20 cellular contexts compared by ENCODE assay signal in genomic region chr4:171203425-171203824, GRCh38.
DNase-seq lines count a peak whose midpoint lies in the region; ATAC-seq, FAIRE-seq and TF ChIP-seq lines count a peak whose summit lies in the region.
"Had no signal": no experiment of that assay in that cellular context is flagged by ENCODE, and none has a peak within 500 bp of the region (broad histone marks: within the 10 kb centered on the region; RNA-seq: fewer than 3 reads in every experiment).

No MANE protein-coding gene starts in this region.

- CTCF ChIA-PET in mammary epithelial cell (lab: Charles Lee; ENCODE audit: low non-redundant PET): no interaction called here

- FAIRE-seq in RCC 7860 (lab: Jason Lieb, UNC): no peak
- no peak for FAIRE-seq in D721Med (lab: Jason Lieb, UNC)

- no peak overlapping the region for H3K4me3 ChIP-seq in mammary epithelial cell (replicated peaks in 1 of 3; ENCODE audit: insufficient read depth in 1 of 3, low read depth in 2 of 3, low read length in 3 of 3)
- H3K4me3 ChIP-seq in osteoblast (ENCODE audit: insufficient read depth, low read length): no peak overlapping the region
- no peak overlapping the region for H3K4me3 ChIP-seq in psoas muscle
- H3K4me3 ChIP-seq: GM23248, hepatocyte, SK-N-MC, thoracic aorta had no signal

- peak; percentile 79 for DNase-seq in DMS53 (lab: John Stamatoyannopoulos, UW)
- peak; percentile 35 for DNase-seq in RCC 7860 (ENCODE audit: low spot score)
- DNase-seq in mammary epithelial cell: peak; percentile 20
- DNase-seq in osteoblast (ENCODE audit: insufficient read length, low spot score, missing footprints): peak; percentile 37
- DNase-seq in middle frontal gyrus (ENCODE audit: extremely low spot score, low spot score): no peak
- DNase-seq in psoas muscle: no peak
- DNase-seq in D721Med (ENCODE audit: insufficient read length, low spot score): no peak
- no peak for DNase-seq in NCI-H1694 treated with DMSO at 0.1 percent for 48 hours (lab: John Stamatoyannopoulos, UW)
- DNase-seq: activated CD4-positive, alpha-beta memory T cell treated with anti-CD3 and anti-CD28 coated beads for 36 hours; DMS153; GM23248; IMR-90; NCI-H1417 treated with DMSO at 0.1 percent for 48 hours; NCI-H446; stimulated activated CD4-positive, alpha-beta T cell treated with anti-CD3 and anti-CD28 coated beads, Interleukin-1b, Interleukin-23, amount 100 ng/mL, for 48 hours had no signal

- H2AFZ ChIP-seq in mammary epithelial cell (ENCODE audit: low read depth, low read length) (no peak overlapping the region), osteoblast (ENCODE audit: low read length) (no peak overlapping the region)
- H2AFZ ChIP-seq: GM23248, hepatocyte had no signal

- H3K9ac ChIP-seq in mammary epithelial cell (ENCODE audit: insufficient read depth, low read length): no peak overlapping the region
- H3K9ac ChIP-seq: GM23248 had no signal

- H3K79me2 ChIP-seq in mammary epithelial cell (ENCODE audit: insufficient read depth, low read length) (no peaks in the 10 kb centered on the region), osteoblast (ENCODE audit: insufficient read depth, low read length) (no peaks in the 10 kb centered on the region)
- H3K79me2 ChIP-seq: hepatocyte had no signal

- intact Hi-C loops in mammary epithelial cell (cut with micrococcal nuclease): no loop called here
- intact Hi-C loops in psoas muscle (cut with DNase I): no loop called here

- in situ Hi-C loops in mammary epithelial cell (cut with MboI; ENCODE audit: low sequenced_read_pairs in 2 of 2): no loop called here

- no peak for ATAC-seq in psoas muscle
- ATAC-seq: esophagus mucosa, left lobe of liver had no signal

- dilution Hi-C loops in mammary epithelial cell (cut with HindIII; ENCODE audit: low sequenced_read_pairs): no loop called here

- no peaks in the 10 kb centered on the region for H3K27me3 ChIP-seq in mammary epithelial cell (ENCODE audit: insufficient read depth, low read length)
- H3K27me3 ChIP-seq in osteoblast (ENCODE audit: insufficient read depth, low read length): no peaks in the 10 kb centered on the region
- no peaks in the 10 kb centered on the region for H3K27me3 ChIP-seq in psoas muscle (ENCODE audit: insufficient read depth in 3 of 3, low read length in 2 of 3)
- H3K27me3 ChIP-seq: hepatocyte had no signal

- peak overlapping the region; percentile 14 for H3K4me2 ChIP-seq in mammary epithelial cell (ENCODE audit: insufficient read depth, low read depth, low read length)
- no peak overlapping the region for H3K4me2 ChIP-seq in osteoblast (ENCODE audit: insufficient read depth, low read length)
- H3K4me2 ChIP-seq: hepatocyte had no signal

- H3K9me3 ChIP-seq in mammary epithelial cell (replicated peaks; ENCODE audit: insufficient read depth, low read length) (no peaks in the 10 kb centered on the region), osteoblast (ENCODE audit: low read depth, low read length) (no peaks in the 10 kb centered on the region), psoas muscle (no peaks in the 10 kb centered on the region)
- H3K9me3 ChIP-seq: thoracic aorta had no signal

- H3K36me3 ChIP-seq in mammary epithelial cell (ENCODE audit: insufficient read depth, low read length) (no peaks in the 10 kb centered on the region), osteoblast (ENCODE audit: insufficient read depth, low read length) (no peaks in the 10 kb centered on the region), psoas muscle (ENCODE audit: insufficient read depth in 1 of 2, low read depth in 1 of 2) (no peaks in the 10 kb centered on the region)
- H3K36me3 ChIP-seq: thoracic aorta had no signal

- H4K20me1 ChIP-seq in mammary epithelial cell (ENCODE audit: insufficient read depth, low read length) (no peaks in the 10 kb centered on the region), osteoblast (ENCODE audit: insufficient read depth, low read length) (no peaks in the 10 kb centered on the region)

- H3K4me1 ChIP-seq in mammary epithelial cell (ENCODE audit: insufficient read depth, low read length) (no peaks in the 10 kb centered on the region), osteoblast (ENCODE audit: insufficient read depth, low read length) (no peaks in the 10 kb centered on the region), psoas muscle (no peaks in the 10 kb centered on the region)

- TF ChIP-seq CTCF in mammary epithelial cell (conservative IDR thresholded peaks at IDR 0.05 in 1 of 2, IDR thresholded peaks at IDR 0.05 in 1 of 2; ENCODE audit: extremely low read depth in 1 of 2, insufficient read depth in 1 of 2, low read depth in 1 of 2, low read length in 2 of 2) (no peak), osteoblast (IDR thresholded peaks at IDR 0.05; ENCODE audit: extremely low read depth, low read depth, low read length) (no peak), psoas muscle (IDR thresholded peaks at IDR 0.05) (no peak), D721Med (IDR thresholded peaks at IDR 0.05; ENCODE audit: insufficient read depth, missing control alignments) (no peak)

- H3K27ac ChIP-seq in mammary epithelial cell (ENCODE audit: insufficient read depth, low read depth, low read length) (no peak overlapping the region), osteoblast (ENCODE audit: low read depth, low read length) (no peak overlapping the region), psoas muscle (no peak overlapping the region)
- H3K27ac ChIP-seq: GM23248, hepatocyte, SK-N-MC, thoracic aorta had no signal

- BruUV-seq in mammary epithelial cell (replicated peaks; lab: Mats Ljungman, UMichigan): no TSS peak

- 20% methylated on average over 2 of the region's 2 CpGs for WGBS in mammary epithelial cell (ENCODE audit: low coverage, missing lambda C conversion rate)
- WGBS in psoas muscle, 3 donors: 29 to 45% (median 33%) methylated on average over 2 of the region's 2 CpGs

Comparison
In these comparisons a context has a peak if more than half of its experiments do, and no peak if none do; other contexts are left out.
1. DNase-seq: peak in DMS53 (single experiment), RCC 7860 (single experiment), mammary epithelial cell (single experiment) and osteoblast (single experiment); none in middle frontal gyrus (single experiment), psoas muscle (0 of 2), D721Med (single experiment) and NCI-H1694 treated with DMSO at 0.1 percent for 48 hours (single experiment).